In the genomic region with DNA sequence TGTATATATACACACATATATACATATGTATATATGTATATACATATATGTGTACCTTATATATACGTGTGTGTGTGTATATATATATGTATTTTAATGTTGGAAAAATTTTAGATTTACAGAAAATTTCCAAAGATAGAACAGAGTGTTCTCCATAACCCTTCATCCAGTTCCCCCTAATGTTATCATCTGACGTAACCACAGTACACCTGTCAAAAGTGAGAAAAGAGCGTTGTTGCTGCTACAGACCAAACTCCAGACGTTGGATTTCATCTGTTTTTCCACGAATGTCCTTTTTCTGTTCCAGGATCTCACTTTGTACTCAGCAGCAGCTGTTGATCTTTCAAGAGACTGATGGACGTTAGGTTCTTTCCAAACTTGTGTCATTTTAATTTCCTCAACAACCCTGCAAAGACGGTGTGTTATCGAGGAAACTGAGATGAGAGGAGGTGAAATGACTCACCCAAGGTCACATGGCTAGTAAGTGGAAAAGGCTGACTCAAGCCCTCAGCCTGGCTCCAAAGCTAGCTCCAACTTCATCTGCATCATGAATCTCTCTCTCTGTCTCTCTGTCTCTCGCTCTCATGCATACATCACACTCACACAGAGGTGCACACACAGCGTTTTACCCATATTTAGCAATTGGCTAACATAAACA, we compare ENCODE assay signal across 16 cellular contexts. TPM values are rescaled to one million over a fixed set of nuclear protein-coding genes. Genes with fewer than 3 reads are reported as not detected.
DNase-seq lines count a peak whose midpoint lies in the region; ATAC-seq and TF ChIP-seq lines count a peak whose summit lies in the region.
"Had no signal": no experiment of that assay in that cellular context is flagged by ENCODE, and none has a peak within 500 bp of the region (broad histone marks: within the 10 kb centered on the region; RNA-seq: fewer than 3 reads in every experiment).

No MANE protein-coding gene starts in this region.

- no peaks in the 10 kb centered on the region for H3K9me3 Mint-ChIP-seq in activated T-cell treated with anti-CD3 and anti-CD28 coated beads, Interleukin-2, amount 50 U/mL, for 4 hours
- H3K9me3 Mint-ChIP-seq in activated T-helper 2 cell treated with anti-CD3 and anti-CD28 coated beads, Interferon-gamma antibody, Interleukin-2, Interleukin-4, amounts not matched to agents 10 μg/mL and 5 μg/mL and 100 μg/mL, durations not matched to agents 14 hours and 24 hours and 36 hours: no peaks in the 10 kb centered on the region

- no peaks in the 10 kb centered on the region for H3K4me1 ChIP-seq in osteoblast (ENCODE audit: insufficient read depth, low read length)
- H3K4me1 ChIP-seq: SJSA1 had no signal

- H3K27me3 Mint-ChIP-seq in activated T-cell treated with anti-CD3 and anti-CD28 coated beads, Interleukin-2, amount 50 U/mL, for 4 hours (ENCODE audit: low read depth): peaks cover 69% of the 10 kb centered on the region
- H3K27me3 Mint-ChIP-seq in activated T-helper 2 cell treated with anti-CD3 and anti-CD28 coated beads, Interferon-gamma antibody, Interleukin-2, Interleukin-4, amounts not matched to agents 10 μg/mL and 5 μg/mL and 100 μg/mL, durations not matched to agents 14 hours and 24 hours and 36 hours (ENCODE audit: low read depth): peaks cover 44% of the 10 kb centered on the region

- in situ Hi-C loops in GM13977 (cut with MboI; ENCODE audit: low pct_unique_long_range_greater_than_20kb, low sequenced_read_pairs, unreplicated experiment): no loop called here

- intact Hi-C loops in activated T-helper 2 cell treated with anti-CD3 and anti-CD28 coated beads, Interferon-gamma antibody, Interleukin-2, Interleukin-4, amounts not matched to agents 10 μg/mL and 5 μg/mL and 100 μg/mL, durations not matched to agents 14 hours and 24 hours and 36 hours (cut with micrococcal nuclease): loop anchor here (1.0 to 5.0 kb wide), 2 partner anchors 138 to 298 kb away; no protein-coding TSS in a partner anchor

- H3K9me3 ChIP-seq in osteoblast (ENCODE audit: low read depth, low read length): no peaks in the 10 kb centered on the region
- H3K9me3 ChIP-seq: SJSA1, vagina had no signal

- H2AFZ ChIP-seq in osteoblast (ENCODE audit: low read length): no peak overlapping the region

- TF ChIP-seq CTCF in osteoblast (IDR thresholded peaks at IDR 0.05; ENCODE audit: extremely low read depth, low read depth, low read length): no peak
- TF ChIP-seq CTCF in GM13977 (IDR thresholded peaks at IDR 0.05; ENCODE audit: extremely low read depth, insufficient read depth, missing control alignments): no peak

- H3K36me3 Mint-ChIP-seq in activated T-cell treated with anti-CD3 and anti-CD28 coated beads, Interleukin-2, amount 50 U/mL, for 4 hours (ENCODE audit: insufficient read depth): no peaks in the 10 kb centered on the region
- H3K36me3 Mint-ChIP-seq in activated T-helper 2 cell treated with anti-CD3 and anti-CD28 coated beads, Interferon-gamma antibody, Interleukin-2, Interleukin-4, amounts not matched to agents 10 μg/mL and 5 μg/mL and 100 μg/mL, durations not matched to agents 14 hours and 24 hours and 36 hours (ENCODE audit: low read depth): no peaks in the 10 kb centered on the region

- no peak for DNase-seq in activated T-cell treated with anti-CD3 and anti-CD28 coated beads, Interleukin-2, amount 50 U/mL, for 4 hours
- DNase-seq in activated T-cell treated with anti-CD3 and anti-CD28 coated beads for 4 hours (no peak), HT1080 (ENCODE audit: low read depth) (peak; percentile 71), osteoblast (ENCODE audit: insufficient read length, low spot score, missing footprints) (peak; percentile 89), GM13977 (ENCODE audit: low spot score) (no peak), GF-D8 (lab: John Stamatoyannopoulos, UW) (no peak), NCI-H748 treated with DMSO at 0.1 percent for 48 hours (lab: John Stamatoyannopoulos, UW) (no peak)
- DNase-seq in activated T-helper 2 cell treated with anti-CD3 and anti-CD28 coated beads, Interferon-gamma antibody, Interleukin-2, Interleukin-4, amounts not matched to agents 10 μg/mL and 5 μg/mL and 100 μg/mL, durations not matched to agents 14 hours and 24 hours and 36 hours (ENCODE audit: low spot score): no peak
- DNase-seq: activated gamma-delta T cell, H7, NCI-H1436, NCI-H774, WERI-Rb-1 had no signal

- no peaks in the 10 kb centered on the region for H3K79me2 ChIP-seq in osteoblast (ENCODE audit: insufficient read depth, low read length)

- H4K20me1 ChIP-seq in osteoblast (ENCODE audit: insufficient read depth, low read length): no peaks in the 10 kb centered on the region

- H3K27ac ChIP-seq in osteoblast (ENCODE audit: low read depth, low read length): no peak overlapping the region
- H3K27ac ChIP-seq: SJSA1, vagina, WERI-Rb-1 had no signal

- H3K4me2 ChIP-seq in osteoblast (ENCODE audit: insufficient read depth, low read length): no peak overlapping the region

- peak overlapping the region; percentile 73 for H3K27ac Mint-ChIP-seq in activated T-helper 2 cell treated with anti-CD3 and anti-CD28 coated beads, Interferon-gamma antibody, Interleukin-2, Interleukin-4, amounts not matched to agents 10 μg/mL and 5 μg/mL and 100 μg/mL, durations not matched to agents 14 hours and 24 hours and 36 hours
- H3K27ac Mint-ChIP-seq: B cell had no signal

- peaks cover 12% of the 10 kb centered on the region for H3K4me1 Mint-ChIP-seq in activated T-cell treated with anti-CD3 and anti-CD28 coated beads, Interleukin-2, amount 50 U/mL, for 4 hours (ENCODE audit: low read depth)
- H3K4me1 Mint-ChIP-seq in activated T-helper 2 cell treated with anti-CD3 and anti-CD28 coated beads, Interferon-gamma antibody, Interleukin-2, Interleukin-4, amounts not matched to agents 10 μg/mL and 5 μg/mL and 100 μg/mL, durations not matched to agents 14 hours and 24 hours and 36 hours (ENCODE audit: low read depth): peaks cover 25% of the 10 kb centered on the region

- no peaks in the 10 kb centered on the region for H3K36me3 ChIP-seq in osteoblast (ENCODE audit: insufficient read depth, low read length)
- H3K36me3 ChIP-seq: SJSA1, vagina, WERI-Rb-1 had no signal

- H3K27me3 ChIP-seq in osteoblast (ENCODE audit: insufficient read depth, low read length): peaks cover 55% of the 10 kb centered on the region

- H3K4me3 Mint-ChIP-seq in activated T-cell treated with anti-CD3 and anti-CD28 coated beads, Interleukin-2, amount 50 U/mL, for 4 hours: no peak overlapping the region
- peak overlapping the region; percentile 22 for H3K4me3 Mint-ChIP-seq in activated T-helper 2 cell treated with anti-CD3 and anti-CD28 coated beads, Interferon-gamma antibody, Interleukin-2, Interleukin-4, amounts not matched to agents 10 μg/mL and 5 μg/mL and 100 μg/mL, durations not matched to agents 14 hours and 24 hours and 36 hours (ENCODE audit: low read depth)
- H3K4me3 Mint-ChIP-seq: B cell had no signal

- no peak overlapping the region for H3K4me3 ChIP-seq in osteoblast (ENCODE audit: insufficient read depth, low read length)
- H3K4me3 ChIP-seq: SJSA1, vagina had no signal

- ATAC-seq in activated T-cell treated with anti-CD3 and anti-CD28 coated beads, Interleukin-2, amount 50 U/mL, for 4 hours: peak; percentile 84 to 88

RNA-seq across cellular contexts. Expression of gene NTNG2, which starts 17.0 kb away (rescaled TPM):
- total RNA-seq in activated T-cell treated with anti-CD3 and anti-CD28 coated beads, Interleukin-2, amount 50 U/mL, for 4 hours: 1 to 10 TPM in 1 of 3 donors, under 1 TPM in 2; 0.91 to 1.4 (median 0.95) TPM
- 1.1 and 2.6 TPM in 2 replicates for total RNA-seq in HT1080 (2014; rRNA removed; shearing (Covaris generic))
- polyA plus RNA-seq in HT1080 (2015; cell fraction: cytosol; rRNA removed): 0.71 and 0.78 TPM in 2 replicates
- 1.0 and 2.5 TPM in 2 replicates for polyA plus RNA-seq in HT1080 (2015; cell fraction: nucleus; rRNA removed)
- 3.8 and 5.2 TPM in 2 replicates for total RNA-seq in activated T-helper 2 cell treated with anti-CD3 and anti-CD28 coated beads, Interferon-gamma antibody, Interleukin-2, Interleukin-4, amounts not matched to agents 10 μg/mL and 5 μg/mL and 100 μg/mL, durations not matched to agents 14 hours and 24 hours and 36 hours
- total RNA-seq in osteoblast: 9.4 and 13.0 TPM in 2 replicates
- total RNA-seq: SJSA1 had no signal

Comparison
In these comparisons a context has a peak if more than half of its experiments do, and no peak if none do; other contexts are left out.
1. DNase-seq: peak in HT1080 (single experiment) and osteoblast (single experiment); none in activated T-cell treated with anti-CD3 and anti-CD28 coated beads, Interleukin-2, amount 50 U/mL, for 4 hours (single experiment), activated T-cell treated with anti-CD3 and anti-CD28 coated beads for 4 hours (single experiment), activated T-helper 2 cell treated with anti-CD3 and anti-CD28 coated beads, Interferon-gamma antibody, Interleukin-2, Interleukin-4, amounts not matched to agents 10 μg/mL and 5 μg/mL and 100 μg/mL, durations not matched to agents 14 hours and 24 hours and 36 hours (single experiment), GM13977 (single experiment), GF-D8 (single experiment) and NCI-H748 treated with DMSO at 0.1 percent for 48 hours (single experiment).